ENCODE assay signal across 1 cellular context in genomic region chr1:50779811-50780210, GRCh38.
TF ChIP-seq lines count a peak whose summit lies in the region.

No MANE protein-coding gene starts in this region.

TF ChIP-seq in GM23338, 12 proteins besides CTCF, POLR2A, EP300 and RAD21 (continued from another document):
- TF ChIP-seq REST (IDR thresholded peaks at IDR 0.05; ENCODE audit: unreplicated experiment): no peak
- TF ChIP-seq ETS1 (IDR thresholded peaks at IDR 0.05): no peak
- no peak for TF ChIP-seq NANOG (IDR thresholded peaks at IDR 0.05; ENCODE audit: borderline replicate concordance)
- TF ChIP-seq EZH2phosphoT487 (IDR thresholded peaks at IDR 0.05; ENCODE audit: unreplicated experiment): no peak
- TF ChIP-seq POLR2AphosphoS5 (IDR thresholded peaks at IDR 0.05; ENCODE audit: low read depth): no peak
- TF ChIP-seq ZNF114 (CRISPR knock-in tag; IDR thresholded peaks at IDR 0.05): no peak
- TF ChIP-seq EZH2 (IDR thresholded peaks at IDR 0.05; ENCODE audit: low read depth, unreplicated experiment): no peak
- no peak for TF ChIP-seq ZNF331 (CRISPR knock-in tag; IDR thresholded peaks at IDR 0.05; ENCODE audit: low read depth)
TF ChIP-seq in GM23338: peak in this region for 0.
